10 cellular contexts compared by ENCODE assay signal in the genomic region with DNA sequence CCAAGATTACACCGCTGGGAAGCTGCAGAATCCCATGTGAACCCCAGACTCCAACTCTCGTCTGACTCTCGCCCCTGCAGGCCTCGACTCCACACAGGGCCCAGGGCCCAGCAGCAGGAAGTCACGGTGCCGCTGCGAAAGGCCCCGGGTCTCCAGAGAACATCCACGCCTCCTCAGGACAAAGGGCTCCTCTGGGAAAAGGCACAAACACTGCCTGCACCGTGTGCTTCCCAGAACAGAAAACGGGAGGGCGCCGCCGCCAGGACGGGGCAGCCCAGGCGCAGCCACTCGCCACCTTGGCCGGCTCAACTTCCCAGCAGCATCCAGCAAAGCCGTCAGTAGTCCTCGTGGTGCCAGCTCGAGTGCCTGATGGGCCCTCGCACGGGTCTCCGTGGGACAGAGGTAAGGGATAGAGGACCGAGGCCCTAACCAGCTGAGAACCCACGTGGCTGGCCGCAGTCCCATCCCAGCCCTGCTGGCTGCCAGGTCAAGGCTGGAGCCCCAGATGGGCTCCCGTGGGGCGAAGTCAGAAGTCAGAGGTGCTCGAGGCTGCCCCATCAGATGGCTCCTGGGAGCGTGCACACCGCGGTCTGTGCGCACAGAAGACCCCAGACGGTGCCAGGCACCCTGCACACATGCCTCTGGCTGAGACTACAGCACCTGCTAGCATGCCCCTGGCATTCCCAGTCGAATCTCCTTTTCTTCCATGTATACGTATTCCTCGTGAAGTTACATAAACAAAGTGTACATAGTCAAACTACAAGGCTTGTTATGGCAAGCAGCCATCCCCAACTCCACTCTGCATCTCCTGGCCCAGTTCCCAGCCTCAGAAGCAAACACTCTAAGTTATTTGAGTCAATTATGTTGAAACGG.
DNase-seq lines count a peak whose midpoint lies in the region; ATAC-seq lines count a peak whose summit lies in the region.
"Had no signal": no experiment of that assay in that cellular context is flagged by ENCODE, and none has a peak within 500 bp of the region (broad histone marks: within the 10 kb centered on the region; RNA-seq: fewer than 3 reads in every experiment).

No MANE protein-coding gene starts in this region.

- no peaks in the 10 kb centered on the region for H3K27me3 ChIP-seq in aorta (ENCODE audit: control insufficient read depth in 1 of 2, insufficient read depth in 2 of 2, low read length in 1 of 2)

- peaks cover 0 to 3% of the 10 kb centered on the region in 2 donors for H3K4me1 ChIP-seq in aorta (ENCODE audit: control insufficient read depth in 1 of 2, insufficient read depth in 2 of 2, low read length in 2 of 2)

- H3K27me3 Mint-ChIP-seq in activated T-helper 17 cell treated with anti-CD3 and anti-CD28 coated beads, Interleukin-2, amount 50 U/mL, for 72 hours: no peaks in the 10 kb centered on the region
- H3K27me3 Mint-ChIP-seq: B cell had no signal

- no peak overlapping the region for H3K27ac ChIP-seq in aorta (ENCODE audit: low read depth in 1 of 2, low read length in 2 of 2)

- DNase-seq in NCI-H748 (lab: John Stamatoyannopoulos, UW; ENCODE audit: unreplicated experiment) (peak; percentile 44), NCI-H748 treated with DMSO at 0.1 percent for 48 hours (lab: John Stamatoyannopoulos, UW) (no peak), islet precursor cell (peak; percentile 37), aorta (no peak), T-helper 2 cell (no peak), MV-4-11 (lab: John Stamatoyannopoulos, UW) (no peak)
- DNase-seq: OCI-M1 had no signal

- H3K36me3 Mint-ChIP-seq in activated T-helper 17 cell treated with anti-CD3 and anti-CD28 coated beads, Interleukin-2, amount 50 U/mL, for 72 hours (ENCODE audit: low read depth): peaks cover 17% of the 10 kb centered on the region

- H3K36me3 ChIP-seq in aorta (ENCODE audit: control insufficient read depth in 1 of 2, insufficient read depth in 2 of 2, low read length in 1 of 2): no peaks in the 10 kb centered on the region

- H3K4me3 Mint-ChIP-seq in activated T-helper 17 cell treated with anti-CD3 and anti-CD28 coated beads, Interleukin-2, amount 50 U/mL, for 72 hours: no peak overlapping the region
- H3K4me3 Mint-ChIP-seq: B cell had no signal

- peak overlapping the region; percentile 39 for H3K27ac Mint-ChIP-seq in activated T-helper 17 cell treated with anti-CD3 and anti-CD28 coated beads, Interleukin-2, amount 50 U/mL, for 72 hours
- H3K27ac Mint-ChIP-seq: B cell had no signal

- WGBS in aorta, 2 donors: 46 to 74% methylated on average over 39 of the region's 39 CpGs

- no peak for ATAC-seq in activated T-helper 17 cell treated with anti-CD3 and anti-CD28 coated beads, Interleukin-2, amount 50 U/mL, for 72 hours (replicated peaks)
- ATAC-seq in aorta (ENCODE audit: low FRiP score): peak; percentile 33
- no peak for ATAC-seq in HG03354 (IDR thresholded peaks at IDR 0.05; ENCODE audit: poor library complexity, severe bottlenecking, unreplicated experiment)

- no peak overlapping the region for H3K4me3 ChIP-seq in aorta (ENCODE audit: low read length in 2 of 2)

- no peaks in the 10 kb centered on the region for H3K9me3 ChIP-seq in aorta (ENCODE audit: control insufficient read depth, low read length)

- intact Hi-C loops in aorta (cut with DNase I): no loop called here

- peaks cover 8% of the 10 kb centered on the region for H3K4me1 Mint-ChIP-seq in activated T-helper 17 cell treated with anti-CD3 and anti-CD28 coated beads, Interleukin-2, amount 50 U/mL, for 72 hours
- H3K4me1 Mint-ChIP-seq: B cell had no signal

- H3K9me3 Mint-ChIP-seq in activated T-helper 17 cell treated with anti-CD3 and anti-CD28 coated beads, Interleukin-2, amount 50 U/mL, for 72 hours: no peaks in the 10 kb centered on the region

Comparison
In these comparisons a context has a peak if more than half of its experiments do, and no peak if none do; other contexts are left out.
1. DNase-seq: peak in NCI-H748 (single experiment) and islet precursor cell (single experiment); none in NCI-H748 treated with DMSO at 0.1 percent for 48 hours (single experiment), aorta (0 of 2), T-helper 2 cell (0 of 5) and MV-4-11 (single experiment).